ENCODE assay signal across 9 cellular contexts in the genomic region with DNA sequence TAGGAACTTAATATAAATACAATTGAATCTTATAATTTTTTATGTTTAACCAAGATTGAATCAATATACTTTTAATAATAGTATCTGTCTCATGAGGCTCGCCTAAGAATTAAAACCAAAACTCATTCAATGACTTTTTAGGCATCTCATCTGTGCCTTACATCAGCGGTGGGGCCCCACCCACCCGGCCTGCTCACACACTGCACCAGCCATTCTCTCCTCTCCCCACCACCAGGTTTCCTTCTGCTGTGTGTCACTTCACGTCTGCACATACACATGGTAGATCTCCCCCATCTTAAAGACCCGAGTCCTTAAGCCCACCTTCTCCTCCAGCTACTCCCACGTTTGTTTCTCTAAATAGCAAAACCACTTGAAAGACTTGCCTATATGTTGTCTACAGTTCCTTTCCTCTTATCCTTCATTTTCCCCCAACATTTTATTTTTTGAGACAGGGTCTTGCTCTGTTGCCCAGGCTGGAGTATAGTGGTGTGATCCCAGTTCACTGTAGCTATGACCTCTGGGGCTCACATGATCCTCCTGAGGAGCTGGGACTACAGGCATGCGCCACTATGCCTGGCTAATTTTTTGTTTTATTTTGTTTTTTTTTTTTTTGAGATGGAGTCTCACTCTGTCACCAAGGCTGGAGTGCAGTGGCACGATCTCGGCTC.
DNase-seq lines count a peak whose midpoint lies in the region; ATAC-seq, FAIRE-seq and TF ChIP-seq lines count a peak whose summit lies in the region.
"Had no signal": no experiment of that assay in that cellular context is flagged by ENCODE, and none has a peak within 500 bp of the region (broad histone marks: within the 10 kb centered on the region; RNA-seq: fewer than 3 reads in every experiment).

No MANE protein-coding gene starts in this region.

- no peak overlapping the region for H2BK12ac ChIP-seq in H9 (ENCODE audit: insufficient read length, low read depth, low read length)

- no peaks in the 10 kb centered on the region for H4K20me1 ChIP-seq in H9 (ENCODE audit: control insufficient read depth, insufficient read depth, insufficient read length)

- H3K9me3 ChIP-seq in H9 (ENCODE audit: control insufficient read depth, low read depth, low read length) (no peaks in the 10 kb centered on the region), Peyer's patch (no peaks in the 10 kb centered on the region)

- no peak overlapping the region for H3K23ac ChIP-seq in H9 (ENCODE audit: insufficient read length, low read depth, low read length)

- no peaks in the 10 kb centered on the region for H3K27me3 Mint-ChIP-seq in H9 (ENCODE audit: low read depth)
- no peaks in the 10 kb centered on the region for H3K27me3 Mint-ChIP-seq in activated CD8-positive, alpha-beta T cell treated with anti-CD3 and anti-CD28 coated beads, Interleukin-2, amount 10 ng/mL, durations not matched to agents 7 days and 5 days (ENCODE audit: low read depth)

- TF ChIP-seq CTCF in H9 (conservative IDR thresholded peaks at IDR 0.05) (no peak), Peyer's patch (IDR thresholded peaks at IDR 0.05) (no peak)

- H4K91ac ChIP-seq in H9 (ENCODE audit: insufficient read length, low read depth, low read length), result no peak overlapping the region

- H2BK15ac ChIP-seq in H9 (ENCODE audit: low read depth, low read length), result no peak overlapping the region

- no peak overlapping the region for H3K4ac ChIP-seq in H9 (ENCODE audit: low read depth, low read length)

- DNase-seq in H9, result no peak
- DNase-seq in activated CD8-positive, alpha-beta T cell treated with anti-CD3 and anti-CD28 coated beads, Interleukin-2, amount 10 ng/mL, durations not matched to agents 7 days and 5 days, result peak; percentile 71
- peak; percentile 53 for DNase-seq in effector CD4-positive, alpha-beta T cell
- peak in 2 of 3 donors; percentile 57 to 65 for DNase-seq in stimulated activated CD4-positive, alpha-beta T cell treated with anti-CD3 and anti-CD28 coated beads, TNF-alpha, amount 100 ng/mL, for 48 hours (ENCODE audit: low read depth in 3 of 3)
- no peak for DNase-seq in frontal cortex (ENCODE audit: low spot score in 2 of 2)
- DNase-seq in Peyer's patch, result no peak
- no peak for DNase-seq in NCI-H1105 (lab: John Stamatoyannopoulos, UW)
- DNase-seq: NCI-H524 treated with DMSO at 0.1 percent for 48 hours had no signal

- H3K56ac ChIP-seq in H9 (ENCODE audit: insufficient read length, low read depth, low read length), result no peak overlapping the region

- no peaks in the 10 kb centered on the region for H3K79me1 ChIP-seq in H9 (ENCODE audit: insufficient read depth, low read depth, low read length, poor library complexity, severe bottlenecking)

- no peaks in the 10 kb centered on the region for H3K27me3 ChIP-seq in H9 (ENCODE audit: insufficient read depth, low read length)
- no peaks in the 10 kb centered on the region for H3K27me3 ChIP-seq in Peyer's patch

- 0 out of 5 replicates have a peak overlapping the region, but pooled peaks of 1 of the 2 experiments have one; percentile 5 for H3K4me3 Mint-ChIP-seq in H9
- no peak overlapping the region for H3K4me3 Mint-ChIP-seq in activated CD8-positive, alpha-beta T cell treated with anti-CD3 and anti-CD28 coated beads, Interleukin-2, amount 10 ng/mL, durations not matched to agents 7 days and 5 days

- peaks cover 17% of the 10 kb centered on the region; the same call in 1 of the 2 replicates for H3K4me1 ChIP-seq in H9 (ENCODE audit: insufficient read depth, low read length)
- peaks cover 11 to 27% (median 23%) of the 10 kb centered on the region in 4 donors for H3K4me1 ChIP-seq in Peyer's patch

- CTCF ChIA-PET in activated CD8-positive, alpha-beta T cell treated with anti-CD3 and anti-CD28 coated beads, Interleukin-2, amount 10 ng/mL, durations not matched to agents 7 days and 5 days (lab: Charles Lee), result interaction anchor here (1.7 kb wide), 1 partner anchor 19 kb away, joined by 4 read pairs; no protein-coding TSS in a partner anchor

- no peaks in the 10 kb centered on the region for H3K36me3 ChIP-seq in Peyer's patch

- no peak for FAIRE-seq in frontal cortex (lab: Jason Lieb, UNC)

- no peaks in the 10 kb centered on the region for H3K23me2 ChIP-seq in H9 (ENCODE audit: insufficient read length, low read depth, low read length, poor library complexity, severe bottlenecking)

- no peak overlapping the region for H4K5ac ChIP-seq in H9 (ENCODE audit: insufficient read length, low read depth, low read length)

- H4K8ac ChIP-seq in H9 (replicated peaks; ENCODE audit: insufficient read length, low read depth, low read length), result no peak overlapping the region

- H2AFZ ChIP-seq in H9 (ENCODE audit: low read length), result no peak overlapping the region

- H3K79me2 ChIP-seq in H9 (ENCODE audit: insufficient read depth, low read length), result peaks cover 5% of the 10 kb centered on the region; the same call in 1 of the 2 replicates

- no peak overlapping the region for H3K9ac ChIP-seq in H9 (ENCODE audit: extremely low read depth, insufficient read length, low read length)

- peaks cover 16 to 21% (median 16%) of the 10 kb centered on the region in 3 experiments for H3K36me3 Mint-ChIP-seq in H9 (ENCODE audit: insufficient read depth in 1 of 3, low read depth in 3 of 3)
- peaks cover 30% of the 10 kb centered on the region for H3K36me3 Mint-ChIP-seq in activated CD8-positive, alpha-beta T cell treated with anti-CD3 and anti-CD28 coated beads, Interleukin-2, amount 10 ng/mL, durations not matched to agents 7 days and 5 days (ENCODE audit: low read depth)

- ATAC-seq in activated CD8-positive, alpha-beta T cell treated with anti-CD3 and anti-CD28 coated beads, Interleukin-2, amount 10 ng/mL, durations not matched to agents 7 days and 5 days, result peak; percentile 77
- ATAC-seq in HG02870 (IDR thresholded peaks at IDR 0.05; ENCODE audit: unreplicated experiment), result no peak

- H2BK20ac ChIP-seq in H9 (ENCODE audit: low read depth, low read length, poor library complexity, severe bottlenecking), result no peak overlapping the region

- no peak overlapping the region for H2AK5ac ChIP-seq in H9 (ENCODE audit: insufficient read length, low read length)

- no peak overlapping the region for H2BK5ac ChIP-seq in H9 (ENCODE audit: insufficient read length, low read length)

- H3K27ac ChIP-seq in H9 (ENCODE audit: insufficient read length, low read depth, low read length) (no peak overlapping the region), Peyer's patch (peak overlapping the region in 1 of 4 donors; percentile 43)

- no peak overlapping the region for H3K14ac ChIP-seq in H9 (ENCODE audit: insufficient read depth, low read length)

- TF ChIP-seq POLR2A in Peyer's patch (IDR thresholded peaks at IDR 0.05), result no peak

- peaks cover 33 to 36% of the 10 kb centered on the region in 2 experiments for H3K4me1 Mint-ChIP-seq in H9
- H3K4me1 Mint-ChIP-seq in activated CD8-positive, alpha-beta T cell treated with anti-CD3 and anti-CD28 coated beads, Interleukin-2, amount 10 ng/mL, durations not matched to agents 7 days and 5 days (ENCODE audit: low read depth), result peaks cover 66% of the 10 kb centered on the region

- H3T11ph ChIP-seq in H9 (ENCODE audit: low read length), result no peak overlapping the region

- H3K18ac ChIP-seq in H9 (ENCODE audit: insufficient read length, low read depth, low read length), result no peak overlapping the region

- no peak overlapping the region for H2BK120ac ChIP-seq in H9 (ENCODE audit: low read depth, low read length, poor library complexity, severe bottlenecking)

- peaks cover 14 to 21% of the 10 kb centered on the region in 2 experiments for H3K9me3 Mint-ChIP-seq in H9
- H3K9me3 Mint-ChIP-seq in activated CD8-positive, alpha-beta T cell treated with anti-CD3 and anti-CD28 coated beads, Interleukin-2, amount 10 ng/mL, durations not matched to agents 7 days and 5 days (ENCODE audit: insufficient read depth), result no peaks in the 10 kb centered on the region

- POLR2A ChIA-PET in activated CD8-positive, alpha-beta T cell treated with anti-CD3 and anti-CD28 coated beads, Interleukin-2, amount 10 ng/mL, durations not matched to agents 7 days and 5 days (lab: Charles Lee), result interaction anchor here (0.6 kb wide), 1 partner anchor 630 kb away, joined by 4 read pairs; no protein-coding TSS in a partner anchor

- peak overlapping the region; percentile 18 to 76 (median 37); a peak in 6 of 7 replicates for H3K27ac Mint-ChIP-seq in H9
- peak overlapping the region; percentile 75 for H3K27ac Mint-ChIP-seq in activated CD8-positive, alpha-beta T cell treated with anti-CD3 and anti-CD28 coated beads, Interleukin-2, amount 10 ng/mL, durations not matched to agents 7 days and 5 days

- no peak overlapping the region for H3K4me2 ChIP-seq in H9 (ENCODE audit: insufficient read depth, insufficient read length, low read length)

- H3K4me3 ChIP-seq in Peyer's patch, result no peak overlapping the region

- no CpG with 5 or more reads among the region's 9 CpGs for WGBS in H9 (ENCODE audit: extremely low coverage, insufficient read length, low lambda C conversion rate)

Comparison
In these comparisons a context has a peak if more than half of its experiments do, and no peak if none do; other contexts are left out.
1. DNase-seq: peak in activated CD8-positive, alpha-beta T cell treated with anti-CD3 and anti-CD28 coated beads, Interleukin-2, amount 10 ng/mL, durations not matched to agents 7 days and 5 days (single experiment), effector CD4-positive, alpha-beta T cell (single experiment) and stimulated activated CD4-positive, alpha-beta T cell treated with anti-CD3 and anti-CD28 coated beads, TNF-alpha, amount 100 ng/mL, for 48 hours (2 of 3); none in H9 (single experiment), frontal cortex (0 of 2), Peyer's patch (0 of 3) and NCI-H1105 (single experiment).